In the genomic region with DNA sequence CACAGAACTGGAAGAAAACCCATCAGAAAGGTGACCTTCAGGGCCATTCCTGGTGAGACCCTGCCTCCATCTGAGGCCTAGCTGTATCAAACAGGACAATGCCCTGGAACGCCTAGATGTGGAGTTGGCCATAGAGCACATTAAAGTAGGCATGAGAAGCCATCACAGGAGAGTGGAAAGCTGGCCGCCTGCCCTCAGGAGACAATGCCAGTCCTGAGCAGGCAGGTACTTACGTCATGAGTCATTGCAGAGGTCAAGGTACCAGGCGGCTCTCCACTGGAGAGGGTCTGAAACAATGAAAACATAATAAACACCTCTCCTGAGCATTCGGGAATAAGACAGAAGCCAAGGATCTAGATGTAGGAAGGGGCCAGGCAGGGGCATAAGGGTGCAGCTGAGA, we compare ENCODE assay signal across 22 cellular contexts.
"Had no signal": no experiment of that assay in that cellular context is flagged by ENCODE, and none has a peak within 500 bp of the region (broad histone marks: within the 10 kb centered on the region; RNA-seq: fewer than 3 reads in every experiment).

No MANE protein-coding gene starts in this region.

- ATAC-seq: K562, Panc1, SK-N-SH treated with all-trans-retinoic acid at 6 μM for 48 hours had no signal

- H3K4me3 ChIP-seq: K562, SJCRH30 had no signal

- H3K27ac ChIP-seq: HL-60, KMS-11, RWPE1, SJCRH30 had no signal

- H3K4me1 ChIP-seq: SJCRH30 had no signal

- H3K27me3 ChIP-seq: SJCRH30 had no signal

- FAIRE-seq: HTR-8/SVneo, K562 had no signal

- H3K9me3 ChIP-seq: SJCRH30 had no signal

- DNase-seq: Kasumi-1, MM.1S, NCI-H1092 treated with DMSO at 0.1 percent for 48 hours, NCI-H1436 treated with DMSO at 0.1 percent for 48 hours, NCI-H1694, NCI-H187 treated with DMSO at 0.1 percent for 48 hours, NCI-H2029 treated with DMSO at 0.1 percent for 48 hours, NCI-H2171 treated with DMSO at 0.1 percent for 48 hours, NCI-H345, NCI-H446 treated with DMSO at 0.1 percent for 48 hours, NCI-H510A treated with DMSO at 0.1 percent for 48 hours, NCI-H526, NCI-H82, SHP77 treated with DMSO at 0.1 percent for 48 hours, SJCRH30 had no signal
